Comparison of ENCODE assay signal across 24 cellular contexts in the genomic region with DNA sequence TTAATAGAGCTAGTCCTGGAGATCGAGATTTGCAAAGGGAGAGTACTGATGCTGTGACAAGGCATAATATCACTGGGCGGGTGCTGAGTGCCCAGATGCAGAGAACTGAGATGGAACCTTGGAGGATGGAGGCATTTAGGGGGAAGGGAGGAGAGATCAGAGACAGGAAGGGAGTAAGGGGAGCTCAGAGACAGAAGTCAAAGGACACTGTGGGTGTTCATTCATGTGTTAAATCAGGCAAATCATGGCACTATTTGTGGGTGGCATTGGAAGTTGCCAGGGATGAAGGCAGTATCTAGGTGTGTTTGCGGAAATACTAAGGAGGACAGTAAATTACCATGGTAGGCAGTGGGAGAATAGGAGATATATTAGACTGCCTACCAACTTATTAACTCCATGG.
"Had no signal": no experiment of that assay in that cellular context is flagged by ENCODE, and none has a peak within 500 bp of the region (broad histone marks: within the 10 kb centered on the region; RNA-seq: fewer than 3 reads in every experiment).

No MANE protein-coding gene starts in this region.

- H3K4me1 ChIP-seq: colonic mucosa, gastrocnemius medialis, heart left ventricle, psoas muscle, sigmoid colon, spleen, testis, tibial artery had no signal

- ATAC-seq: esophagus mucosa; gastrocnemius medialis; heart left ventricle; left lobe of liver; natural killer cell; psoas muscle; right cardiac atrium; stimulated activated memory B cell treated with anti-CD40 and anti-IgM and Interleukin-4, amounts not matched to agents 10 μg/mL and 1 μg/mL and 100 μg/mL, for 72 hours; stimulated activated naive CD8-positive, alpha-beta T cell treated with anti-CD3 and anti-CD28 coated beads, Interleukin-15, Interleukin-2, amounts not matched to agents 100 U/mL and 50 U/mL, for 24 hours had no signal

- H3K27me3 ChIP-seq: colonic mucosa, gastrocnemius medialis, heart left ventricle, hepatocyte, ovary, sigmoid colon, spleen, testis, tibial artery had no signal

- H3K4me3 ChIP-seq: colonic mucosa, gastrocnemius medialis, heart left ventricle, hepatocyte, lung, ovary, psoas muscle, sigmoid colon, spleen, testis, tibial artery had no signal

- H3K36me3 ChIP-seq: colonic mucosa, gastrocnemius medialis, heart left ventricle, ovary, sigmoid colon, spleen, tibial artery had no signal

- DNase-seq: colonic mucosa; effector CD8-positive, alpha-beta T cell; endodermal cell; foreskin fibroblast; gastrocnemius medialis; heart left ventricle; natural killer cell; occipital lobe; ovary; posterior cingulate gyrus; psoas muscle; right cardiac atrium; sigmoid colon; spleen; stimulated activated CD4-positive, alpha-beta T cell treated with anti-CD3 and anti-CD28 coated beads, Interleukin-4, amount 100 ng/mL, for 4 hours; stimulated activated naive CD8-positive, alpha-beta T cell treated with anti-CD3 and anti-CD28 coated beads, Interleukin-15, Interleukin-2, amounts not matched to agents 100 U/mL and 50 U/mL, for 24 hours; substantia nigra; testis; tibial artery had no signal

- H3K9me3 ChIP-seq: colonic mucosa, gastrocnemius medialis, heart left ventricle, ovary, psoas muscle, sigmoid colon, spleen, testis, tibial artery had no signal
